Comparison of ENCODE assay signal across 1 cellular context in the genomic region with DNA sequence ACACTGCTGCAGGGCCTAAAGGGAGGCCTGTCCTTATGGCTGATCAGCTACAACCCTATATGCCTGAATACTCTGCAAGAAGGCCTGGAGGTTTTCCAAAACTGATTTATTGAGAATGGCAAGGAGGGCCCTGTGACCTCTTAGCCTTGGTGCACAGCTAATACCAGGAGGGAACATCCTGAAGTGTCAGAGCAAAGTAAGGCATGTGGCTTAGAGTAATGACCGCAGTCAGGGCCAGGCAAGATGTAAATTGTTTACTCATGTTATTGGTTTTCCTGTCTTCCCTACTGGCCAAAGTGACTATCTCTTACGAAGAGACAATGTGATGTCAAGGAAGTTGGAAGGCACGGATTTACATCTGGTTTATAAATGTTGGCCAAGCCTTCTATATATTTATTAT.
TF ChIP-seq lines count a peak whose summit lies in the region.

No MANE protein-coding gene starts in this region.

TF ChIP-seq in SK-N-SH treated with all-trans-retinoic acid at 6 μM for 48 hours, 23 proteins besides CTCF, POLR2A, EP300 and RAD21 (continued from another document):
- TF ChIP-seq, protein P1, sequence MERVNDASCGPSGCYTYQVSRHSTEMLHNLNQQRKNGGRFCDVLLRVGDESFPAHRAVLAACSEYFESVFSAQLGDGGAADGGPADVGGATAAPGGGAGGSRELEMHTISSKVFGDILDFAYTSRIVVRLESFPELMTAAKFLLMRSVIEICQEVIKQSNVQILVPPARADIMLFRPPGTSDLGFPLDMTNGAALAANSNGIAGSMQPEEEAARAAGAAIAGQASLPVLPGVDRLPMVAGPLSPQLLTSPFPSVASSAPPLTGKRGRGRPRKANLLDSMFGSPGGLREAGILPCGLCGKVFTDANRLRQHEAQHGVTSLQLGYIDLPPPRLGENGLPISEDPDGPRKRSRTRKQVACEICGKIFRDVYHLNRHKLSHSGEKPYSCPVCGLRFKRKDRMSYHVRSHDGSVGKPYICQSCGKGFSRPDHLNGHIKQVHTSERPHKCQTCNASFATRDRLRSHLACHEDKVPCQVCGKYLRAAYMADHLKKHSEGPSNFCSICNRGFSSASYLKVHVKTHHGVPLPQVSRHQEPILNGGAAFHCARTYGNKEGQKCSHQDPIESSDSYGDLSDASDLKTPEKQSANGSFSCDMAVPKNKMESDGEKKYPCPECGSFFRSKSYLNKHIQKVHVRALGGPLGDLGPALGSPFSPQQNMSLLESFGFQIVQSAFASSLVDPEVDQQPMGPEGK (CRISPR knock-in tag; IDR thresholded peaks at IDR 0.05; ENCODE audit: borderline replicate concordance): no peak
- TF ChIP-seq ISL1 (CRISPR knock-in tag; IDR thresholded peaks at IDR 0.05) (no peak), CSDC2 (CRISPR knock-in tag; IDR thresholded peaks at IDR 0.05) (no peak), ZFP3 (CRISPR knock-in tag; IDR thresholded peaks at IDR 0.05) (no peak), TOX (CRISPR knock-in tag; IDR thresholded peaks at IDR 0.05; ENCODE audit: borderline replicate concordance) (no peak)
- TF ChIP-seq, protein P2, sequence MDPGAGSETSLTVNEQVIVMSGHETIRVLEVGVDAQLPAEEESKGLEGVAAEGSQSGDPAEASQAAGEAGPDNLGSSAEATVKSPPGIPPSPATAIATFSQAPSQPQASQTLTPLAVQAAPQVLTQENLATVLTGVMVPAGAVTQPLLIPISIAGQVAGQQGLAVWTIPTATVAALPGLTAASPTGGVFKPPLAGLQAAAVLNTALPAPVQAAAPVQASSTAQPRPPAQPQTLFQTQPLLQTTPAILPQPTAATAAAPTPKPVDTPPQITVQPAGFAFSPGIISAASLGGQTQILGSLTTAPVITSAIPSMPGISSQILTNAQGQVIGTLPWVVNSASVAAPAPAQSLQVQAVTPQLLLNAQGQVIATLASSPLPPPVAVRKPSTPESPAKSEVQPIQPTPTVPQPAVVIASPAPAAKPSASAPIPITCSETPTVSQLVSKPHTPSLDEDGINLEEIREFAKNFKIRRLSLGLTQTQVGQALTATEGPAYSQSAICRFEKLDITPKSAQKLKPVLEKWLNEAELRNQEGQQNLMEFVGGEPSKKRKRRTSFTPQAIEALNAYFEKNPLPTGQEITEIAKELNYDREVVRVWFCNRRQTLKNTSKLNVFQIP (CRISPR knock-in tag; IDR thresholded peaks at IDR 0.05; ENCODE audit: borderline replicate concordance, low read depth): no peak
- TF ChIP-seq, protein P3, sequence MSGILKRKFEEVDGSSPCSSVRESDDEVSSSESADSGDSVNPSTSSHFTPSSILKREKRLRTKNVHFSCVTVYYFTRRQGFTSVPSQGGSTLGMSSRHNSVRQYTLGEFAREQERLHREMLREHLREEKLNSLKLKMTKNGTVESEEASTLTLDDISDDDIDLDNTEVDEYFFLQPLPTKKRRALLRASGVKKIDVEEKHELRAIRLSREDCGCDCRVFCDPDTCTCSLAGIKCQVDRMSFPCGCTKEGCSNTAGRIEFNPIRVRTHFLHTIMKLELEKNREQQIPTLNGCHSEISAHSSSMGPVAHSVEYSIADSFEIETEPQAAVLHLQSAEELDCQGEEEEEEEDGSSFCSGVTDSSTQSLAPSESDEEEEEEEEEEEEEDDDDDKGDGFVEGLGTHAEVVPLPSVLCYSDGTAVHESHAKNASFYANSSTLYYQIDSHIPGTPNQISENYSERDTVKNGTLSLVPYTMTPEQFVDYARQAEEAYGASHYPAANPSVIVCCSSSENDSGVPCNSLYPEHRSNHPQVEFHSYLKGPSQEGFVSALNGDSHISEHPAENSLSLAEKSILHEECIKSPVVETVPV (CRISPR knock-in tag; IDR thresholded peaks at IDR 0.05): no peak
